29 cellular contexts compared by ENCODE assay signal in genomic region chr1:119353851-119354250, GRCh38. TPM values are rescaled to one million over a fixed set of nuclear protein-coding genes. Genes with fewer than 3 reads are reported as not detected.
"Had no signal": no experiment of that assay in that cellular context is flagged by ENCODE, and none has a peak within 500 bp of the region (broad histone marks: within the 10 kb centered on the region; RNA-seq: fewer than 3 reads in every experiment).

No MANE protein-coding gene starts in this region.

- H3K4me2 ChIP-seq: smooth muscle cell had no signal

- H3K4me1 ChIP-seq: left ventricle myocardium inferior, right atrium auricular region, tibial nerve, uterus had no signal

- H3K27me3 ChIP-seq: ovary, right atrium auricular region, right lobe of liver, tibial nerve, uterus had no signal

- H3K36me3 ChIP-seq: left ventricle myocardium inferior, ovary, right atrium auricular region, tibial nerve, uterus had no signal

- H3K4me3 ChIP-seq: left ventricle myocardium inferior, lung, ovary, right atrium auricular region, right lobe of liver, smooth muscle cell, tibial nerve, uterus had no signal

- H3K9me3 ChIP-seq: left ventricle myocardium inferior, ovary, right atrium auricular region, right lobe of liver, tibial nerve, uterus had no signal

- DNase-seq: islet precursor cell; left ventricle myocardium inferior; mesendoderm; naive B cell; natural killer cell; ovary; right lobe of liver; stimulated activated CD4-positive, alpha-beta T cell treated with anti-CD3 and anti-CD28 coated beads, Interleukin-1b, Interleukin-23, amount 100 ng/mL, for 48 hours; stimulated activated CD4-positive, alpha-beta T cell treated with anti-CD3 and anti-CD28 coated beads, Interleukin-2, amount 100 ng/mL, for 48 hours; stimulated activated CD4-positive, alpha-beta T cell treated with anti-CD3 and anti-CD28 coated beads, Interleukin-4, amount 100 ng/mL, for 4 hours; stimulated activated CD8-positive, alpha-beta memory T cell treated with anti-CD3 and anti-CD28 coated beads, Interleukin-4, amount 100 ng/mL, for 48 hours; stimulated activated naive CD4-positive, alpha-beta T cell treated with Interleukin-2 at 50 U/mL for 16 hours; stimulated activated naive CD8-positive, alpha-beta T cell treated with anti-CD3 and anti-CD28 coated beads, Interleukin-15, amount 100 ng/mL, for 72 hours; substantia nigra; uterus had no signal

- H3K27ac ChIP-seq: left ventricle myocardium inferior, ovary, right atrium auricular region, right lobe of liver, tibial nerve, uterus had no signal

RNA-seq across cellular contexts. Expression of gene HAO2, which starts 14.7 kb away (rescaled TPM):
- total RNA-seq: kidney epithelial cell, left ventricle myocardium inferior, lung, mesothelial cell of epicardium, mononuclear cell, natural killer cell, omental fat pad, progenitor cell of endocrine pancreas, pulmonary artery endothelial cell, renal cortical epithelial cell, right atrium auricular region, skeletal muscle tissue, smooth muscle cell, temporal lobe, tibial nerve had no signal
- polyA plus RNA-seq: lung, neural cell, ovary, smooth muscle cell had no signal
